25 cellular contexts compared by ENCODE assay signal in the genomic region with DNA sequence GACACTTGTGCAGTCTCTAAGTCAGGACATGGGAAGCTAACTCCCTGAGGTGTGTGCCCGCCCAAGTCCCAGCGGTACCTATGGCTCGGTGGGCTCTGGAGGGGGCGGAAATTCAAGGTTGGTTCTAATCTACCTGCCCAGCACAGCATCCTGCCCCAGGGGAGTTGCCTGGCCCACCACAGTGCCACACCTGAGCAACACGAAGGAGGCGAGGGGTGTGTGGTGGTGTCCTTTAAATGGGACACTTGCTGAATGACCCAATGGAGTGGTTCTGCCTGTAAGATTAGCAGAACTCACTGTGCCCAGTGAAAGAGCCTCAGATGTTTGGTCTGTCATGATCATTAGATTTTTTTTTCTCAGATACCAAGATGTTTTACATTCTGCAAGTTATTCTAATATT.
DNase-seq lines count a peak whose midpoint lies in the region; ATAC-seq, FAIRE-seq and TF ChIP-seq lines count a peak whose summit lies in the region.
"Had no signal": no experiment of that assay in that cellular context is flagged by ENCODE, and none has a peak within 500 bp of the region (broad histone marks: within the 10 kb centered on the region; RNA-seq: fewer than 3 reads in every experiment).

No MANE protein-coding gene starts in this region.

- H2AFZ ChIP-seq in SK-N-SH (ENCODE audit: low read depth), result no peak overlapping the region

- H3K4me3 ChIP-seq in SK-N-SH (ENCODE audit: low read depth in 2 of 2, low read length in 1 of 2) (no peak overlapping the region), MG63 (no peak overlapping the region), brain microvascular endothelial cell (ENCODE audit: low read depth, low read length) (no peak overlapping the region)
- H3K4me3 ChIP-seq: A549; BLaER1 treated with 17β-estradiol and CSF1 and Interleukin-3, amounts not matched to agents 10 nM and 100 nM had no signal

- H4K20me1 ChIP-seq in SK-N-SH (ENCODE audit: insufficient read depth), result peaks cover 40% of the 10 kb centered on the region

- H3K36me3 ChIP-seq in SK-N-SH (replicated peaks in 1 of 2; ENCODE audit: control insufficient read depth in 1 of 2, insufficient read depth in 2 of 2, low read length in 1 of 2), result peaks cover 28 to 40% of the 10 kb centered on the region in 2 experiments
- peaks cover 44% of the 10 kb centered on the region for H3K36me3 ChIP-seq in MG63
- H3K36me3 ChIP-seq in brain microvascular endothelial cell (replicated peaks), result peaks cover 34% of the 10 kb centered on the region

- H3K4me2 ChIP-seq in SK-N-SH, result no peak overlapping the region
- H3K4me2 ChIP-seq: A549; BLaER1 treated with 17β-estradiol and CSF1 and Interleukin-3, amounts not matched to agents 10 nM and 100 nM had no signal

- H3K9me3 ChIP-seq in SK-N-SH, result no peaks in the 10 kb centered on the region
- H3K9me3 ChIP-seq in MG63, result peaks cover 2% of the 10 kb centered on the region; the same call in 1 of the 2 replicates

- H3K79me2 ChIP-seq in SK-N-SH (ENCODE audit: insufficient read depth), result no peaks in the 10 kb centered on the region

- H3K27me3 ChIP-seq in SK-N-SH (ENCODE audit: insufficient read depth) (no peaks in the 10 kb centered on the region), MG63 (no peaks in the 10 kb centered on the region), brain microvascular endothelial cell (replicated peaks) (no peaks in the 10 kb centered on the region)
- H3K27me3 ChIP-seq: BLaER1 treated with 17β-estradiol and CSF1 and Interleukin-3, amounts not matched to agents 10 nM and 100 nM had no signal

- TF ChIP-seq CTCF in SK-N-SH (IDR thresholded peaks at IDR 0.05), result no peak
- no peak for TF ChIP-seq CTCF in brain microvascular endothelial cell (IDR thresholded peaks at IDR 0.05; ENCODE audit: low read depth, low read length, missing control alignments)

- TF ChIP-seq EP300 in SK-N-SH (IDR thresholded peaks at IDR 0.05; ENCODE audit: borderline replicate concordance in 1 of 2, low read depth in 1 of 2, low read length in 1 of 2), result no peak

- TF ChIP-seq RAD21 in SK-N-SH (IDR thresholded peaks at IDR 0.05; ENCODE audit: low read length), result no peak

- no peak overlapping the region for H3K9ac ChIP-seq in SK-N-SH
- H3K9ac ChIP-seq: BLaER1 treated with 17β-estradiol and CSF1 and Interleukin-3, amounts not matched to agents 10 nM and 100 nM had no signal

- in situ Hi-C loops in brain microvascular endothelial cell (cut with HindIII; ENCODE audit: low pct_ligation_motif_present, low sequenced_read_pairs), result no loop called here

- no peak for DNase-seq in HTR-8/SVneo (ENCODE audit: insufficient read length, low spot score)
- DNase-seq in SK-N-SH, result no peak
- DNase-seq in MG63, result no peak
- no peak for DNase-seq in brain microvascular endothelial cell
- DNase-seq: AML-193; CD4-positive, alpha-beta T cell; COR-L47; DMS53; GOT3; HCEC 1CT; Karpas-422; NCI-H1105 treated with DMSO at 0.1 percent for 48 hours; NCI-H146; NCI-H1930; NCI-H2107; NCI-H446 treated with DMSO at 0.1 percent for 48 hours; NCI-H526 treated with DMSO at 0.1 percent for 48 hours; RPMI8226; SHP77 had no signal

- WGBS in SK-N-SH (ENCODE audit: low lambda C conversion rate), result 96% methylated on average over 6 of the region's 6 CpGs

- POLR2A ChIA-PET in SK-N-SH (lab: Yijun Ruan, JAX), result interaction anchor here (1.4 kb wide), 1 partner anchor 12 kb away, joined by 4 read pairs; no protein-coding TSS in a partner anchor

- FAIRE-seq in HTR-8/SVneo (lab: Jason Lieb, UNC), result peak; percentile 54
- FAIRE-seq: A549 had no signal

- H3K27ac ChIP-seq in SK-N-SH (ENCODE audit: low read depth in 2 of 2, low read length in 1 of 2) (no peak overlapping the region), cingulate gyrus (ENCODE audit: low read depth, low read length) (peak overlapping the region; percentile 58), temporal lobe (ENCODE audit: low read depth, low read length) (peak overlapping the region; percentile 36), brain microvascular endothelial cell (no peak overlapping the region)
- H3K27ac ChIP-seq: A549; BLaER1 treated with 17β-estradiol and CSF1 and Interleukin-3, amounts not matched to agents 10 nM and 100 nM; HL-60 had no signal

- no peaks in the 10 kb centered on the region for H3K4me1 ChIP-seq in SK-N-SH (ENCODE audit: control insufficient read depth in 1 of 2, insufficient read depth in 2 of 2, low read depth in 1 of 2, low read length in 1 of 2)
- H3K4me1 ChIP-seq: A549; BLaER1 treated with 17β-estradiol and CSF1 and Interleukin-3, amounts not matched to agents 10 nM and 100 nM had no signal

- H3F3A ChIP-seq in SK-N-SH (replicated peaks; ENCODE audit: insufficient read depth), result peaks cover 54% of the 10 kb centered on the region

- CTCF ChIA-PET in SK-N-SH (lab: Yijun Ruan, JAX), result interaction anchor here (1.0 to 2.1 kb wide), 3 partner anchors 18 to 146 kb away, joined by 4 to 6 read pairs (median 5); no protein-coding TSS in a partner anchor

- no peaks in the 10 kb centered on the region for H3K9me2 ChIP-seq in SK-N-SH

- no peak for ATAC-seq in HG02938 (IDR thresholded peaks at IDR 0.05; ENCODE audit: unreplicated experiment)
- ATAC-seq: A549 had no signal

TF ChIP-seq in SK-N-SH, 30 proteins besides CTCF, POLR2A, EP300 and RAD21:
- TF ChIP-seq FOSL2 (IDR thresholded peaks at IDR 0.05; ENCODE audit: borderline replicate concordance, low read depth) (no peak), USF2 (IDR thresholded peaks at IDR 0.05; ENCODE audit: borderline replicate concordance, low read depth, low read length) (no peak), POLR2AphosphoS5 (IDR thresholded peaks at IDR 0.05; ENCODE audit: low read depth, low read length) (peak; percentile 76; the same call in 1 of the 2 replicates), ELF1 (IDR thresholded peaks at IDR 0.05) (no peak), JUND (IDR thresholded peaks at IDR 0.05) (0 out of 2 replicates have a peak, but pooled peaks have one; percentile 12), SIN3A (IDR thresholded peaks at IDR 0.05; ENCODE audit: borderline replicate concordance, low read depth, low read length) (peak; percentile 67; the same call in 1 of the 2 replicates), GABPA (IDR thresholded peaks at IDR 0.05; ENCODE audit: low read depth) (no peak)

Comparison
In these comparisons a context has a peak if more than half of its experiments do, and no peak if none do; other contexts are left out.
1. H3K27ac ChIP-seq: peak in cingulate gyrus (single experiment) and temporal lobe (single experiment); none in SK-N-SH (0 of 2) and brain microvascular endothelial cell (single experiment).